In genomic region chr6:152595507-152595906, GRCh38 we compare ENCODE assay signal across 9 cellular contexts. TPM values are rescaled to one million over a fixed set of nuclear protein-coding genes. Genes with fewer than 3 reads are reported as not detected.
DNase-seq lines count a peak whose midpoint lies in the region; ATAC-seq and TF ChIP-seq lines count a peak whose summit lies in the region.
"Had no signal": no experiment of that assay in that cellular context is flagged by ENCODE, and none has a peak within 500 bp of the region (broad histone marks: within the 10 kb centered on the region; RNA-seq: fewer than 3 reads in every experiment).

No MANE protein-coding gene starts in this region.

- peak; percentile 35 for TF ChIP-seq CTCF in NB4 (IDR thresholded peaks at IDR 0.05; ENCODE audit: low read depth, low read length)
- TF ChIP-seq CTCF in endothelial cell (IDR thresholded peaks at IDR 0.05; ENCODE audit: unreplicated experiment) = peak; percentile 45

- TF ChIP-seq POLR2A in NB4 (IDR thresholded peaks at IDR 0.05; ENCODE audit: extremely low read depth, insufficient read length) = no peak

- no peak overlapping the region for H3K4me3 ChIP-seq in NB4 (ENCODE audit: low read depth, low read length)

- DNase-seq in NB4 (ENCODE audit: low read depth) (no peak), endothelial cell (ENCODE audit: low spot score) (no peak), renal cortical epithelial cell (ENCODE audit: low read depth) (peak; percentile 15), posterior cingulate gyrus (no peak), NCI-H2227 treated with DMSO at 0.1 percent for 48 hours (lab: John Stamatoyannopoulos, UW) (no peak)
- no peak for DNase-seq in effector memory CD8-positive, alpha-beta T cell
- DNase-seq: SHP77 treated with DMSO at 0.1 percent for 48 hours had no signal

- no peaks in the 10 kb centered on the region for H3K9me3 Mint-ChIP-seq in endothelial cell (ENCODE audit: unreplicated experiment)
- H3K9me3 Mint-ChIP-seq in effector memory CD8-positive, alpha-beta T cell = peaks cover 0 to 1% of the 10 kb centered on the region in 2 donors

- intact Hi-C loops in posterior cingulate gyrus (cut with DNase I) = no loop called here

- H3K4me1 Mint-ChIP-seq in endothelial cell (ENCODE audit: unreplicated experiment) = peaks cover 13% of the 10 kb centered on the region
- H3K4me1 Mint-ChIP-seq in effector memory CD8-positive, alpha-beta T cell (ENCODE audit: low read depth in 2 of 2) = peaks cover 14 to 60% of the 10 kb centered on the region in 2 donors

- H3K36me3 Mint-ChIP-seq in endothelial cell (ENCODE audit: low read depth, unreplicated experiment) = no peaks in the 10 kb centered on the region
- peaks cover 3% of the 10 kb centered on the region for H3K36me3 Mint-ChIP-seq in effector memory CD8-positive, alpha-beta T cell (ENCODE audit: insufficient read depth)

- no peak overlapping the region for H3K27ac Mint-ChIP-seq in endothelial cell (ENCODE audit: unreplicated experiment)
- no peak overlapping the region for H3K27ac Mint-ChIP-seq in effector memory CD8-positive, alpha-beta T cell

- H3K4me3 Mint-ChIP-seq in endothelial cell (ENCODE audit: unreplicated experiment) = no peak overlapping the region
- H3K4me3 Mint-ChIP-seq in effector memory CD8-positive, alpha-beta T cell = no peak overlapping the region

- ATAC-seq in GM18867 (IDR thresholded peaks at IDR 0.05; ENCODE audit: unreplicated experiment) (peak; percentile 61), HG02840 (IDR thresholded peaks at IDR 0.05; ENCODE audit: low FRiP score, unreplicated experiment) (no peak)
- ATAC-seq in effector memory CD8-positive, alpha-beta T cell (replicated peaks) = no peak

- H3K27me3 Mint-ChIP-seq in endothelial cell (ENCODE audit: unreplicated experiment) = peaks cover 2% of the 10 kb centered on the region
- H3K27me3 Mint-ChIP-seq in effector memory CD8-positive, alpha-beta T cell = no peaks in the 10 kb centered on the region

RNA-seq across cellular contexts. Expression of gene SYNE1, which starts 41.7 kb away (rescaled TPM):
- total RNA-seq in endothelial cell (ENCODE audit: unreplicated experiment) (12.7 TPM), renal cortical epithelial cell (39.1 and 195 TPM in 2 replicates)
